15 cellular contexts compared by ENCODE assay signal in genomic region chr3:43222594-43222993, GRCh38.
"Had no signal": no experiment of that assay in that cellular context is flagged by ENCODE, and none has a peak within 500 bp of the region (broad histone marks: within the 10 kb centered on the region; RNA-seq: fewer than 3 reads in every experiment).

No MANE protein-coding gene starts in this region.

- H3K4me1 ChIP-seq: neural progenitor cell had no signal

- H3K4me3 ChIP-seq: lung, neural progenitor cell, ovary, right lobe of liver, smooth muscle cell, thoracic aorta had no signal

- H3K9ac ChIP-seq: neural progenitor cell had no signal

- H3K27me3 ChIP-seq: neural progenitor cell, ovary, right lobe of liver had no signal

- H3K4me3 Mint-ChIP-seq: neural progenitor cell had no signal

- ATAC-seq: esophagus mucosa, right lobe of liver had no signal

- H2AFZ ChIP-seq: neural progenitor cell had no signal

- H3K36me3 ChIP-seq: neural progenitor cell, ovary, right lobe of liver, thoracic aorta had no signal

- H3K9me3 ChIP-seq: ovary, right lobe of liver had no signal

- H3K4me2 ChIP-seq: neural progenitor cell, smooth muscle cell had no signal

- DNase-seq: activated CD4-positive, CD25-positive, alpha-beta regulatory T cell treated with anti-CD3 and anti-CD28 coated beads, Interleukin-2, amount 50 U/mL, for 72 hours; activated effector memory CD4-positive, alpha-beta T cell treated with anti-CD3 and anti-CD28 coated beads, Interleukin-2, amount 50 U/mL, for 16 hours; activated T-cell treated with anti-CD3 and anti-CD28 coated beads, Interleukin-2, amount 50 U/mL, for 48 hours; amniotic stem cell; islet precursor cell; midbrain; ovary; right lobe of liver; stimulated activated CD8-positive, alpha-beta memory T cell treated with anti-CD3 and anti-CD28 coated beads, Interleukin-4, amount 100 ng/mL, for 48 hours; T-helper 1 cell had no signal

- H3K36me3 Mint-ChIP-seq: neural progenitor cell had no signal

- H3K27ac Mint-ChIP-seq: neural progenitor cell had no signal

- H3K4me1 Mint-ChIP-seq: neural progenitor cell had no signal

- H3K27ac ChIP-seq: neural progenitor cell, ovary, right lobe of liver, thoracic aorta had no signal
